ENCODE assay signal across 29 cellular contexts in the genomic region with DNA sequence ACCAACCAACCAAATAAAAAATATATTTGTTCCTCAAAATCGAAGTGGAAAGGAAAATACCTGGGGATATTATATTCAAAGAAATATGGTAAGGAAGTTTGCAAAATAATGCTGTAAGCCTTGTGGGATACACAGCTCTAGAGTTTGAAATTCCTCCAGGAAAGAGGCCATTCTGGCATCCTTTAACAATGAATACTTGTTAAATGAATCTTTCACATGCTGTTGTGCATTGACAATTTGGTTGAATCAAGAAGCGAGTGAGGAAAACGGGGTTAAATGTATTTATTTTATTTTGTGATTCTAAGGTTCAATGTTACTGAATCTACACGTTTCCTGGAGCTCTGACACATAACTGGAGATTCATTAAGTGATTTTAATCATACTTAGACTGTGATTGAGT. TPM values are rescaled to one million over a fixed set of nuclear protein-coding genes. Genes with fewer than 3 reads are reported as not detected.
A peak's percentile ranks its signal among the peaks of the same experiment; 100 is the strongest.
DNase-seq lines count a peak whose midpoint lies in the region; ATAC-seq and TF ChIP-seq lines count a peak whose summit lies in the region.
"Had no signal": no experiment of that assay in that cellular context is flagged by ENCODE, and none has a peak within 500 bp of the region (broad histone marks: within the 10 kb centered on the region; RNA-seq: fewer than 3 reads in every experiment).

No MANE protein-coding gene starts in this region.

- no peaks in the 10 kb centered on the region for H3K9me2 ChIP-seq in Karpas-422 (replicated peaks; ENCODE audit: insufficient read depth, low read length)

- no peaks in the 10 kb centered on the region for H3K79me2 ChIP-seq in Karpas-422 (ENCODE audit: low read length)

- H3K27me3 ChIP-seq in adipocyte (replicated peaks; ENCODE audit: control insufficient read depth, insufficient read depth, low read length) (no peaks in the 10 kb centered on the region), neuron (ENCODE audit: insufficient read depth, low read length) (no peaks in the 10 kb centered on the region), Karpas-422 (ENCODE audit: low read length) (no peaks in the 10 kb centered on the region), MG63 (no peaks in the 10 kb centered on the region)
- H3K27me3 ChIP-seq: adrenal gland, BE2C, esophagus squamous epithelium, stomach had no signal

- H3K4me3 Mint-ChIP-seq in activated CD4-positive, alpha-beta T cell treated with anti-CD3 and anti-CD28 coated beads, Interleukin-2, amount 10 ng/mL, durations not matched to agents 7 days and 5 days = no peak overlapping the region
- H3K4me3 Mint-ChIP-seq: activated T-cell treated with anti-CD3 and anti-CD28 coated beads, Interleukin-2, amount 50 U/mL, for 4 hours; naive thymus-derived CD8-positive, alpha-beta T cell; T-helper 17 cell had no signal

- H3K4me3 ChIP-seq in AG10803 (ENCODE audit: low read length) (no peak overlapping the region), adipocyte (ENCODE audit: low read length) (peak overlapping the region; percentile 62), neuron (ENCODE audit: low read length) (no peak overlapping the region), Karpas-422 (ENCODE audit: low read length) (no peak overlapping the region), MG63 (no peak overlapping the region)
- H3K4me3 ChIP-seq: adrenal gland, esophagus squamous epithelium, GM12878, heart right ventricle, stomach had no signal

- no peak for ATAC-seq in HG03460 (IDR thresholded peaks at IDR 0.05; ENCODE audit: unreplicated experiment)
- ATAC-seq: activated T-cell treated with anti-CD3 and anti-CD28 coated beads, Interleukin-2, amount 50 U/mL, for 4 hours; GM12878; heart right ventricle; HepG2; left cardiac atrium; naive thymus-derived CD8-positive, alpha-beta T cell; T-helper 17 cell had no signal

- peaks cover 4% of the 10 kb centered on the region for H3K4me1 ChIP-seq in adipocyte (ENCODE audit: control insufficient read depth, insufficient read depth, low read length)
- peaks cover 12% of the 10 kb centered on the region for H3K4me1 ChIP-seq in neuron (ENCODE audit: insufficient read depth, low read length)
- no peaks in the 10 kb centered on the region for H3K4me1 ChIP-seq in Karpas-422 (ENCODE audit: low read length)
- H3K4me1 ChIP-seq: adrenal gland, BE2C, esophagus squamous epithelium, heart right ventricle, stomach had no signal

- no peaks in the 10 kb centered on the region for H3K4me1 Mint-ChIP-seq in activated CD4-positive, alpha-beta T cell treated with anti-CD3 and anti-CD28 coated beads, Interleukin-2, amount 10 ng/mL, durations not matched to agents 7 days and 5 days
- H3K4me1 Mint-ChIP-seq: naive thymus-derived CD8-positive, alpha-beta T cell; T-helper 17 cell had no signal

- no peaks in the 10 kb centered on the region for H4K20me1 ChIP-seq in Karpas-422 (ENCODE audit: insufficient read depth, low read depth, low read length)

- H3K4me2 ChIP-seq in Karpas-422 (ENCODE audit: low read depth, low read length, poor library complexity, severe bottlenecking) = no peak overlapping the region

- H2AFZ ChIP-seq in neuron (ENCODE audit: low read depth, low read length) (peak overlapping the region; percentile 80), Karpas-422 (ENCODE audit: low read length) (no peak overlapping the region)

- H3K36me3 Mint-ChIP-seq in activated CD4-positive, alpha-beta T cell treated with anti-CD3 and anti-CD28 coated beads, Interleukin-2, amount 10 ng/mL, durations not matched to agents 7 days and 5 days (ENCODE audit: low read depth) = no peaks in the 10 kb centered on the region
- H3K36me3 Mint-ChIP-seq: naive thymus-derived CD8-positive, alpha-beta T cell had no signal

- DNase-seq in AG10803 (ENCODE audit: low read depth) (peak; percentile 50), adipocyte (ENCODE audit: low read depth) (peak; percentile 36), fibroblast of peridontal ligament (ENCODE audit: extremely low read depth) (peak; percentile 78), Karpas-422 (no peak), MG63 (no peak)
- no peak for DNase-seq in activated CD4-positive, alpha-beta T cell treated with anti-CD3 and anti-CD28 coated beads, Interleukin-2, amount 10 ng/mL, durations not matched to agents 7 days and 5 days
- DNase-seq: activated CD4-positive, alpha-beta T cell treated with anti-CD3 and anti-CD28 coated beads for 4 hours; activated naive CD4-positive, alpha-beta T cell; activated T-cell treated with anti-CD3 and anti-CD28 coated beads, Interleukin-2, amount 50 U/mL, for 4 hours; adrenal gland; BE2C; cortex of kidney; esophagus squamous epithelium; heart right ventricle; left cardiac atrium; naive thymus-derived CD8-positive, alpha-beta T cell; NCI-H1092; NCI-H187 treated with DMSO at 0.1 percent for 48 hours; RPMI8226; stimulated activated CD4-positive, alpha-beta T cell treated with anti-CD3 and anti-CD28 coated beads, Interleukin-15, amount 100 ng/mL, for 24 hours; stomach; T-helper 17 cell; trophoblast cell had no signal

- H3K27ac ChIP-seq in Karpas-422 (ENCODE audit: low read length) = no peak overlapping the region
- H3K27ac ChIP-seq: adrenal gland, esophagus squamous epithelium, heart right ventricle, stomach had no signal

- no peak for TF ChIP-seq CTCF in AG10803 (conservative IDR thresholded peaks at IDR 0.05; ENCODE audit: low read length)

- H3K9ac ChIP-seq in adipocyte (ENCODE audit: low read length) (no peak overlapping the region), Karpas-422 (ENCODE audit: low read length) (no peak overlapping the region)

- no peak overlapping the region for H3K27ac Mint-ChIP-seq in activated CD4-positive, alpha-beta T cell treated with anti-CD3 and anti-CD28 coated beads, Interleukin-2, amount 10 ng/mL, durations not matched to agents 7 days and 5 days
- H3K27ac Mint-ChIP-seq: naive thymus-derived CD8-positive, alpha-beta T cell; T-helper 17 cell had no signal

- H3K9me3 ChIP-seq in adipocyte (ENCODE audit: control insufficient read depth, low read length) (no peaks in the 10 kb centered on the region), neuron (ENCODE audit: low read length) (peaks cover 2% of the 10 kb centered on the region), Karpas-422 (ENCODE audit: low read length) (no peaks in the 10 kb centered on the region), MG63 (no peaks in the 10 kb centered on the region)
- H3K9me3 ChIP-seq: adrenal gland, BE2C, esophagus squamous epithelium, heart right ventricle, stomach had no signal

- H3K36me3 ChIP-seq in adipocyte (ENCODE audit: control insufficient read depth, insufficient read depth, low read length, severe bottlenecking) (no peaks in the 10 kb centered on the region), neuron (ENCODE audit: insufficient read depth, low read length) (no peaks in the 10 kb centered on the region), Karpas-422 (ENCODE audit: insufficient read depth, low read length) (no peaks in the 10 kb centered on the region), MG63 (no peaks in the 10 kb centered on the region)
- H3K36me3 ChIP-seq: adrenal gland, BE2C, esophagus squamous epithelium, heart right ventricle, stomach had no signal

- no peaks in the 10 kb centered on the region for H3K27me3 Mint-ChIP-seq in activated CD4-positive, alpha-beta T cell treated with anti-CD3 and anti-CD28 coated beads, Interleukin-2, amount 10 ng/mL, durations not matched to agents 7 days and 5 days
- H3K27me3 Mint-ChIP-seq: T-helper 17 cell had no signal

- H3K9me3 Mint-ChIP-seq in activated CD4-positive, alpha-beta T cell treated with anti-CD3 and anti-CD28 coated beads, Interleukin-2, amount 10 ng/mL, durations not matched to agents 7 days and 5 days = no peaks in the 10 kb centered on the region
- H3K9me3 Mint-ChIP-seq: activated T-cell treated with anti-CD3 and anti-CD28 coated beads, Interleukin-2, amount 50 U/mL, for 4 hours; naive thymus-derived CD8-positive, alpha-beta T cell had no signal

- CTCF ChIA-PET in activated CD4-positive, alpha-beta T cell treated with anti-CD3 and anti-CD28 coated beads, Interleukin-2, amount 10 ng/mL, durations not matched to agents 7 days and 5 days (lab: Charles Lee) = no interaction called here

- POLR2A ChIA-PET in activated CD4-positive, alpha-beta T cell treated with anti-CD3 and anti-CD28 coated beads, Interleukin-2, amount 10 ng/mL, durations not matched to agents 7 days and 5 days (lab: Charles Lee) = no interaction called here

RNA-seq across cellular contexts. Expression of a gene that starts 30.5 kb away (rescaled TPM):
- total RNA-seq in Karpas-422 (2014; rRNA removed; shearing (Covaris generic); ENCODE audit: low replicate concordance) = not detected in 2 replicates
- total RNA-seq in activated CD4-positive, alpha-beta T cell treated with anti-CD3 and anti-CD28 coated beads, Interleukin-2, amount 10 ng/mL, durations not matched to agents 7 days and 5 days = not detected
- total RNA-seq in MG63 (2014; rRNA removed; shearing (Covaris generic); ENCODE audit: low replicate concordance) = 0.13 TPM in 1 of 2 replicates, not detected in the other
- total RNA-seq: A172; activated T-cell treated with anti-CD3 and anti-CD28 coated beads, Interleukin-2, amount 50 U/mL, for 4 hours; HepG2; mesenteric fat pad; naive thymus-derived CD8-positive, alpha-beta T cell; T-helper 17 cell had no signal

RNA-seq across cellular contexts. Expression of a gene that starts 53.9 kb away (rescaled TPM):
- total RNA-seq in Karpas-422 (2014; rRNA removed; shearing (Covaris generic); ENCODE audit: low replicate concordance) = 12.3 and 18.8 TPM in 2 replicates
- 10 to 100 TPM; 15.7 to 16.4 TPM for total RNA-seq in activated CD4-positive, alpha-beta T cell treated with anti-CD3 and anti-CD28 coated beads, Interleukin-2, amount 10 ng/mL, durations not matched to agents 7 days and 5 days
- total RNA-seq in MG63 (2014; rRNA removed; shearing (Covaris generic); ENCODE audit: low replicate concordance) = 19.6 and 26.6 TPM in 2 replicates

Comparison
In these comparisons a context has a peak if more than half of its experiments do, and no peak if none do; other contexts are left out.
1. DNase-seq: peak in AG10803 (single experiment), adipocyte (single experiment) and fibroblast of peridontal ligament (single experiment); none in Karpas-422 (single experiment), activated CD4-positive, alpha-beta T cell treated with anti-CD3 and anti-CD28 coated beads, Interleukin-2, amount 10 ng/mL, durations not matched to agents 7 days and 5 days (single experiment) and MG63 (single experiment).